In the genomic region with DNA sequence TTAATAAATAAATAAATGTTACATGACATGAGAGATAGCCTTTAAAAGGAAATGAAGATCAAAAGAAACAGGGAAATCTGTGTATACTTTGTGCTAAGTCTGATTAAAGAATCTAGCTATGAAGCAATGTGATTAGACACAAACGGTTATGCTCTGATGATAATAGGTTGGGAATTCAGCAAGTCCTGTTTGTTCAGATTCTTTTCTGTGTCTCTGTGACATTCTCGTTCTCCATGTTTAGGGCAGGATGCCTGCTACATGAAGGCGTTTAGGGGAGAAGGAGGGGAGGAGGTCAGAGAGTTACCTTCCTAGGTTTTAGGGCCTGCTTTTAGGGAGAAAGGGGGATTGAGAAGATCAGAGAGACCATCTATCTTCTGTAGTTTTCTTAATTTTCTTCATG, we compare ENCODE assay signal across 25 cellular contexts.
"Had no signal": no experiment of that assay in that cellular context is flagged by ENCODE, and none has a peak within 500 bp of the region (broad histone marks: within the 10 kb centered on the region; RNA-seq: fewer than 3 reads in every experiment).

No MANE protein-coding gene starts in this region.

- H3K4me1 Mint-ChIP-seq: activated CD4-positive, alpha-beta T cell treated with anti-CD3 and anti-CD28 coated beads, Interleukin-2, amount 10 ng/mL, durations not matched to agents 24 days and 14 days; activated naive CD8-positive, alpha-beta T cell treated with anti-CD3 and anti-CD28 coated beads for 36 hours had no signal

- H3K4me1 ChIP-seq: Peyer's patch, SJSA1 had no signal

- H3K9me3 ChIP-seq: MG63, SJSA1 had no signal

- ATAC-seq: activated T-cell treated with anti-CD3 and anti-CD28 coated beads, Interleukin-2, amount 50 U/mL, for 4 hours; SK-N-SH treated with all-trans-retinoic acid at 6 μM for 48 hours had no signal

- H3K9me3 Mint-ChIP-seq: activated naive CD4-positive, alpha-beta T cell treated with anti-CD3 and anti-CD28 coated beads for 36 hours; activated naive CD8-positive, alpha-beta T cell treated with anti-CD3 and anti-CD28 coated beads for 36 hours; T-helper 1 cell treated with Interleukin-12 subunit alpha and Interleukin-12 subunit beta and Interleukin-4 antibody, amounts not matched to agents 30 μg/mL and 1 μg/mL, for 36 hours had no signal

- H3K36me3 ChIP-seq: brain microvascular endothelial cell, cardiac muscle cell, MG63, Peyer's patch, SJSA1 had no signal

- H3K27me3 Mint-ChIP-seq: activated CD4-positive, alpha-beta T cell treated with anti-CD3 and anti-CD28 coated beads, Interleukin-2, amount 10 ng/mL, durations not matched to agents 24 days and 14 days; activated naive CD8-positive, alpha-beta T cell treated with anti-CD3 and anti-CD28 coated beads for 36 hours had no signal

- H3K27ac ChIP-seq: brain microvascular endothelial cell, cardiac muscle cell, Peyer's patch, SJSA1 had no signal

- H3K27me3 ChIP-seq: brain microvascular endothelial cell, cardiac muscle cell, MG63, Peyer's patch, SJSA1 had no signal

- H3K36me3 Mint-ChIP-seq: activated naive CD8-positive, alpha-beta T cell treated with anti-CD3 and anti-CD28 coated beads for 36 hours had no signal

- H3K4me3 Mint-ChIP-seq: activated CD4-positive, alpha-beta T cell treated with anti-CD3 and anti-CD28 coated beads, Interleukin-2, amount 10 ng/mL, durations not matched to agents 24 days and 14 days; activated naive CD4-positive, alpha-beta T cell treated with anti-CD3 and anti-CD28 coated beads for 36 hours; activated naive CD8-positive, alpha-beta T cell treated with anti-CD3 and anti-CD28 coated beads for 36 hours; activated T-cell treated with anti-CD3 and anti-CD28 coated beads, Interleukin-2, amount 50 U/mL, for 4 hours; T-helper 1 cell treated with Interleukin-12 subunit alpha and Interleukin-12 subunit beta and Interleukin-4 antibody, amounts not matched to agents 30 μg/mL and 1 μg/mL, for 36 hours had no signal

- H3K4me3 ChIP-seq: cardiac muscle cell, MG63, Peyer's patch, SJSA1 had no signal

- H3K27ac Mint-ChIP-seq: activated CD4-positive, alpha-beta T cell treated with anti-CD3 and anti-CD28 coated beads, Interleukin-2, amount 10 ng/mL, durations not matched to agents 24 days and 14 days; activated naive CD4-positive, alpha-beta T cell treated with anti-CD3 and anti-CD28 coated beads for 36 hours; activated naive CD8-positive, alpha-beta T cell treated with anti-CD3 and anti-CD28 coated beads for 36 hours; T-helper 1 cell treated with Interleukin-12 subunit alpha and Interleukin-12 subunit beta and Interleukin-4 antibody, amounts not matched to agents 30 μg/mL and 1 μg/mL, for 36 hours had no signal

- DNase-seq: activated CD4-positive, alpha-beta T cell treated with anti-CD3 and anti-CD28 coated beads, Interleukin-2, amount 10 ng/mL, durations not matched to agents 24 days and 14 days; activated CD4-positive, alpha-beta T cell treated with anti-CD3 and anti-CD28 coated beads, Interleukin-2, amount 50 U/mL, for 48 hours; activated CD4-positive, CD25-positive, alpha-beta regulatory T cell treated with anti-CD3 and anti-CD28 coated beads, Interleukin-2, amount 50 U/mL, for 72 hours; activated CD8-positive, alpha-beta memory T cell treated with anti-CD3 and anti-CD28 coated beads for 24 hours; activated gamma-delta T cell; activated naive CD4-positive, alpha-beta T cell treated with anti-CD3 and anti-CD28 coated beads for 36 hours; activated naive CD8-positive, alpha-beta T cell treated with anti-CD3 and anti-CD28 coated beads for 36 hours; activated T-cell treated with anti-CD3 and anti-CD28 coated beads, Interleukin-2, amount 50 U/mL, for 4 hours; brain microvascular endothelial cell; MG63; NCI-H1105; NCI-H1436; NCI-H1694 treated with DMSO at 0.1 percent for 48 hours; NCI-H2029 treated with DMSO at 0.1 percent for 48 hours; NCI-H345; NCI-H510A; NCI-H526 treated with DMSO at 0.1 percent for 48 hours; NCI-H82; OCI-M1; Peyer's patch; SHP77 had no signal
